1 cellular context compared by ENCODE assay signal in the genomic region with DNA sequence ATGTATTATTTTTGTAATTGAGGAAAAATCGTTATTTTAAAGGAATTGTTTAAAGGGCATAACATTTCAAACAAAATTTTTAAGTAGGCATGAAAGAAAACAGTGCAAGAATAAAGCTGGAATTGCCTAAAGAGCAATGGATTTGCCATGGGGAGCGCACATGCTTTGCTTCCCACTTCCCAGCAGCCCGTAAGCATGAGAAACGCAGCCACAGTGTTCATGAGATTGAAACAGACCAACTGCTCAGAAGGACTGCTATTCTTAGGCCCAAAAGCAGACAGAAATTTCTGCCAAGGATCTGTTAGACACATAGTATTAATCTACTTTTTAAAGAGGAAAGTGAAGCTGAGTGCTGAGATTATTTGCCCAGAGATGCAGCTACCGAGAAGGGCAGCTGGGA.
TF ChIP-seq lines count a peak whose summit lies in the region.

No MANE protein-coding gene starts in this region.

TF ChIP-seq in WTC11, 78 proteins besides CTCF, POLR2A, EP300 and RAD21 (continued from another document):
- TF ChIP-seq, protein P1, sequence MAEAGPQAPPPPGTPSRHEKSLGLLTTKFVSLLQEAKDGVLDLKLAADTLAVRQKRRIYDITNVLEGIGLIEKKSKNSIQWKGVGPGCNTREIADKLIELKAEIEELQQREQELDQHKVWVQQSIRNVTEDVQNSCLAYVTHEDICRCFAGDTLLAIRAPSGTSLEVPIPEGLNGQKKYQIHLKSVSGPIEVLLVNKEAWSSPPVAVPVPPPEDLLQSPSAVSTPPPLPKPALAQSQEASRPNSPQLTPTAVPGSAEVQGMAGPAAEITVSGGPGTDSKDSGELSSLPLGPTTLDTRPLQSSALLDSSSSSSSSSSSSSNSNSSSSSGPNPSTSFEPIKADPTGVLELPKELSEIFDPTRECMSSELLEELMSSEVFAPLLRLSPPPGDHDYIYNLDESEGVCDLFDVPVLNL (CRISPR knock-in tag; IDR thresholded peaks at IDR 0.05; ENCODE audit: borderline replicate concordance, low read depth), result no peak
